23 cellular contexts compared by ENCODE assay signal in genomic region chr22:21018314-21018713, GRCh38. TPM values are rescaled to one million over a fixed set of nuclear protein-coding genes. Genes with fewer than 3 reads are reported as not detected.
"Had no signal": no experiment of that assay in that cellular context is flagged by ENCODE, and none has a peak within 500 bp of the region (broad histone marks: within the 10 kb centered on the region; RNA-seq: fewer than 3 reads in every experiment).

No MANE protein-coding gene starts in this region.

- H3K27me3 ChIP-seq: MG63, SJSA1 had no signal

- FAIRE-seq: RCC 7860 had no signal

- H3K4me3 ChIP-seq: MG63, SJSA1, SK-N-MC had no signal

- H3K36me3 ChIP-seq: MG63, SJSA1 had no signal

- H3K27ac ChIP-seq: SJSA1, SK-N-MC had no signal

- DNase-seq: Karpas-422, KG1, MG63, NCI-H1092, NCI-H1105 treated with DMSO at 0.1 percent for 48 hours, NCI-H1417 treated with DMSO at 0.1 percent for 48 hours, NCI-H187, NCI-H2029, NCI-H2081 treated with DMSO at 0.1 percent for 48 hours, NCI-H2171, NCI-H226, NCI-H446, NCI-H510A, NCI-H524 treated with DMSO at 0.1 percent for 48 hours, NCI-H69, NCI-H774, Right ventricle myocardium superior, RPMI8226, SIG-M5 had no signal

- H3K9me3 ChIP-seq: MG63, SJSA1 had no signal

RNA-seq across cellular contexts. Expression of gene SLC7A4, which starts 14.0 kb away (rescaled TPM):
- total RNA-seq: HT-29, SJSA1 had no signal

RNA-seq across cellular contexts. Expression of gene LRRC74B, which starts 27.4 kb away (rescaled TPM):
- total RNA-seq: HT-29, Right ventricle myocardium superior, SJSA1 had no signal
